Comparison of ENCODE assay signal across 9 cellular contexts in the genomic region with DNA sequence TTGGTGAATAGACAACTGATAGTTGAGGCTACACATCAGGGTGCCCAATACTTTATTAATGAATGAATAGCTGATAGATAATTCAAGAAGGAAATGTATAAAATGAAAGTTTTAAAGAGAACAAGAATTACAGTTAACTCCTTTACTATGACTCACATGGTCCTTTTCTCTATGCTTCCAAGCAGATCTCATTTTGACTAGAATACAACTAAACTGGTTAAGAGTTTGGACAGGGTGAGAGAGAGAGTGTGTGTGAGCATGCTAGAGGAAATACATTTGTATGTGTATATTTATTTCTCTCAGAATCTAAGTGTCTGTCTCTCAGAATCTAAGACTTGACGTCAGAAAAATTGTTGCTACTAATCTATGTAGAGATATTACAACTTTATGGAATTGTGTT.
"Had no signal": no experiment of that assay in that cellular context is flagged by ENCODE, and none has a peak within 500 bp of the region (broad histone marks: within the 10 kb centered on the region; RNA-seq: fewer than 3 reads in every experiment).

No MANE protein-coding gene starts in this region.

- DNase-seq: H7, HFFc6, IMR-90, KG1 had no signal

- H3K36me3 ChIP-seq: HAP-1 had no signal

- ATAC-seq: GM23338, HCT116, K562 had no signal

- H3K4me1 Mint-ChIP-seq: GM23338 had no signal

- H3K9me3 Mint-ChIP-seq: GM23338, HFFc6 had no signal

- H3K9me3 ChIP-seq: HAP-1 had no signal

- H3K4me3 ChIP-seq: GM23338, HAP-1, K562 had no signal

- FAIRE-seq: H1, K562 had no signal

- H3K27ac Mint-ChIP-seq: GM23338, HFFc6 had no signal

- H3K4me3 Mint-ChIP-seq: GM23338, HFFc6 had no signal

- H3K4me1 ChIP-seq: HAP-1 had no signal
